ENCODE assay signal across 25 cellular contexts in genomic region chr19:29395712-29396414, GRCh38.
"Had no signal": no experiment of that assay in that cellular context is flagged by ENCODE, and none has a peak within 500 bp of the region (broad histone marks: within the 10 kb centered on the region; RNA-seq: fewer than 3 reads in every experiment).

No MANE protein-coding gene starts in this region.

- ATAC-seq: heart right ventricle; naive thymus-derived CD8-positive, alpha-beta T cell; right lobe of liver; stimulated activated memory B cell treated with anti-CD40 and anti-IgM and Interleukin-4, amounts not matched to agents 10 μg/mL and 1 μg/mL and 100 μg/mL, for 72 hours; stimulated activated naive CD8-positive, alpha-beta T cell treated with anti-CD3 and anti-CD28 coated beads, Interleukin-15, amount 100 ng/mL, for 72 hours; upper lobe of right lung had no signal

- H3K27ac Mint-ChIP-seq: progenitor cell of endocrine pancreas; stimulated activated memory B cell treated with anti-CD40 and anti-IgM and Interleukin-4, amounts not matched to agents 10 μg/mL and 1 μg/mL and 100 μg/mL, for 72 hours; stimulated activated naive CD8-positive, alpha-beta T cell treated with anti-CD3 and anti-CD28 coated beads, Interleukin-15, amount 100 ng/mL, for 72 hours had no signal

- H3K9ac ChIP-seq: neural progenitor cell had no signal

- H3K27me3 ChIP-seq: neural progenitor cell, neutrophil, ovary, right atrium auricular region, right lobe of liver, transverse colon, upper lobe of right lung had no signal

- H3K27me3 Mint-ChIP-seq: stimulated activated memory B cell treated with anti-CD40 and anti-IgM and Interleukin-4, amounts not matched to agents 10 μg/mL and 1 μg/mL and 100 μg/mL, for 72 hours had no signal

- H3K4me1 ChIP-seq: heart right ventricle, left ventricle myocardium inferior, right atrium auricular region, right lobe of liver, transverse colon, upper lobe of right lung had no signal

- H3K79me2 ChIP-seq: hepatocyte had no signal

- H3K4me2 ChIP-seq: hepatocyte, neural progenitor cell, smooth muscle cell had no signal

- H3K36me3 ChIP-seq: heart right ventricle, left ventricle myocardium inferior, neural progenitor cell, neutrophil, ovary, right atrium auricular region, right lobe of liver, transverse colon, upper lobe of right lung had no signal

- DNase-seq: heart right ventricle; islet precursor cell; left ventricle myocardium inferior; naive thymus-derived CD8-positive, alpha-beta T cell; occipital lobe; ovary; right lobe of liver; stimulated activated CD4-positive, alpha-beta T cell treated with anti-CD3 and anti-CD28 coated beads, Interleukin-1b, Interleukin-23, amount 100 ng/mL, for 48 hours; stimulated activated CD4-positive, alpha-beta T cell treated with anti-CD3 and anti-CD28 coated beads, Interleukin-2, amount 100 ng/mL, for 48 hours; stimulated activated CD4-positive, alpha-beta T cell treated with anti-CD3 and anti-CD28 coated beads, Interleukin-4, amount 100 ng/mL, for 4 hours; stimulated activated CD8-positive, alpha-beta memory T cell treated with anti-CD3 and anti-CD28 coated beads, Interleukin-4, amount 100 ng/mL, for 48 hours; stimulated activated naive CD4-positive, alpha-beta T cell treated with Interleukin-2 at 50 U/mL for 16 hours; stimulated activated naive CD8-positive, alpha-beta T cell treated with anti-CD3 and anti-CD28 coated beads, Interleukin-15, amount 100 ng/mL, for 72 hours; substantia nigra; transverse colon; upper lobe of right lung had no signal

- H3K4me3 Mint-ChIP-seq: nephron progenitor cell; neural progenitor cell; stimulated activated memory B cell treated with anti-CD40 and anti-IgM and Interleukin-4, amounts not matched to agents 10 μg/mL and 1 μg/mL and 100 μg/mL, for 72 hours; stimulated activated naive CD8-positive, alpha-beta T cell treated with anti-CD3 and anti-CD28 coated beads, Interleukin-15, amount 100 ng/mL, for 72 hours had no signal

- H3K9me3 ChIP-seq: neutrophil, ovary, right lobe of liver, upper lobe of right lung had no signal

- H3K4me1 Mint-ChIP-seq: naive thymus-derived CD8-positive, alpha-beta T cell; stimulated activated memory B cell treated with anti-CD40 and anti-IgM and Interleukin-4, amounts not matched to agents 10 μg/mL and 1 μg/mL and 100 μg/mL, for 72 hours; stimulated activated naive CD8-positive, alpha-beta T cell treated with anti-CD3 and anti-CD28 coated beads, Interleukin-15, amount 100 ng/mL, for 72 hours had no signal

- H2AFZ ChIP-seq: hepatocyte had no signal

- H3K27ac ChIP-seq: heart right ventricle, hepatocyte, left ventricle myocardium inferior, neural progenitor cell, neutrophil, ovary, right atrium auricular region, right lobe of liver, transverse colon, upper lobe of right lung had no signal

- H3K4me3 ChIP-seq: heart right ventricle, hepatocyte, left ventricle myocardium inferior, lung, neural progenitor cell, ovary, right atrium auricular region, right lobe of liver, smooth muscle cell, transverse colon, upper lobe of right lung had no signal

- H3K36me3 Mint-ChIP-seq: neural progenitor cell; stimulated activated memory B cell treated with anti-CD40 and anti-IgM and Interleukin-4, amounts not matched to agents 10 μg/mL and 1 μg/mL and 100 μg/mL, for 72 hours had no signal
